ENCODE assay signal across 29 cellular contexts in the genomic region with DNA sequence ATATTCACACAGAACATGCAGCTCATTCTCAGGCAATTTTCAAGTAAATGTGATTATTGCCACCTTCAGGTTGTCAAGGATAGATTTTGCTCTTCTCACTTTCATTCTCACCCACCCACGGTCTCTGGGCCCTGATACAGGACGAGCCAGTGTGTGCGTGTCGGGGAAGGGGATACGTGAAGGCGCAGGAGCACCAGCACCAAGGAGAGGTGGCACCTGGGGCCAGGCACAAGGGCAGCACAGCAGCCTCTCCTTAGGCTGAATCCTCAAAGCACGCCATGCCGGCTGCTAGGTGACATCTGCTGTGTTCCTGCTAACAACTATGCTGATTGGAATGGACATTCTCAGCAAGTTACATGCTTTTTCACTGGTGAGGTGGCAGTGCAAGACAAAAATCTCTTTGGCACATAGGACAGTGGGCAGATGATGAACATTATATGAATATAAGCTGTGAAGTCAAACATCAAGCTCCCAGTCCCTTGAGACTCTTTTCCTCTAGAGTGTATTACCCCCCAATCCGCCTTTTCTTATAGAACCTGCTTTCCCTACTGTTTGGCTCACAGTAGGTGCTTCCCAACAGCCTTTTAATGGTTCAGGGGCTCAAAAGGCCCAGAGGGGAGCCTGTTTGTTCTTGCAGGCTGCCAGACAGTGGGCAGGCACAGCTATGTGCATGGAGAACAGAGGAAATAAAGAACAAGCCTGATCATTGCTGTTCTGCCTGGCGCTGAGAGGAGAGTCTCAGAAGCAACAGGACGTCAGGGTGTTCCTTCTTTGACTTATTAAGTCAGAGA. TPM values are rescaled to one million over a fixed set of nuclear protein-coding genes. Genes with fewer than 3 reads are reported as not detected.
DNase-seq lines count a peak whose midpoint lies in the region; ATAC-seq, FAIRE-seq and TF ChIP-seq lines count a peak whose summit lies in the region.
"Had no signal": no experiment of that assay in that cellular context is flagged by ENCODE, and none has a peak within 500 bp of the region (broad histone marks: within the 10 kb centered on the region; RNA-seq: fewer than 3 reads in every experiment).

No MANE protein-coding gene starts in this region.

- H3K56ac ChIP-seq in H1 (replicated peaks; ENCODE audit: insufficient read length, low read depth, low read length) (no peak overlapping the region), mesendoderm (ENCODE audit: low read length) (peak overlapping the region; percentile 67)

- H3K23me2 ChIP-seq in H1 (ENCODE audit: low read depth, low read length) = no peaks in the 10 kb centered on the region

- intact Hi-C loops in mucosa of descending colon (cut with DNase I, micrococcal nuclease) = loop anchor here in 1 of 2 donors (10.0 kb wide), 1 partner anchor 84 kb away; no protein-coding TSS in a partner anchor

- no peaks in the 10 kb centered on the region for H3K9me3 Mint-ChIP-seq in GM23338
- H3K9me3 Mint-ChIP-seq: CD4-positive, alpha-beta memory T cell had no signal

- DNase-seq in GM23338 (ENCODE audit: low spot score) (peak; percentile 35), NCI-H345 (lab: John Stamatoyannopoulos, UW) (peak; percentile 49), H1 (ENCODE audit: low read depth in 1 of 2, low spot score in 2 of 2) (no peak), mesendoderm (peak; percentile 17), RCC 7860 (ENCODE audit: low spot score) (no peak), mucosa of descending colon (no peak)
- DNase-seq: 8988T; Calu3; CD4-positive, alpha-beta memory T cell; KG1; NCI-H1092; NCI-H1436; NCI-H187 treated with DMSO at 0.1 percent for 48 hours; NCI-H2107; NCI-H510A treated with DMSO at 0.1 percent for 48 hours; NCI-H82; Peyer's patch; SJCRH30 had no signal

- H4K5ac ChIP-seq in H1 (ENCODE audit: insufficient read length, low read depth, low read length) (no peak overlapping the region), mesendoderm (ENCODE audit: low read length) (no peak overlapping the region)

- H3K79me2 ChIP-seq in GM23338 (replicated peaks; ENCODE audit: insufficient read depth) = no peaks in the 10 kb centered on the region
- H3K79me2 ChIP-seq in H1 (ENCODE audit: control insufficient read depth in 1 of 2, insufficient read depth in 2 of 2, low read length in 2 of 2) = no peaks in the 10 kb centered on the region
- H3K79me2 ChIP-seq in mesendoderm (ENCODE audit: control insufficient read depth, insufficient read depth, low read length) = no peaks in the 10 kb centered on the region

- H3K23ac ChIP-seq in H1 (ENCODE audit: insufficient read length) (no peak overlapping the region), mesendoderm (ENCODE audit: low read length) (no peak overlapping the region)

- H2AK5ac ChIP-seq in H1 (ENCODE audit: low read depth, low read length) (peak overlapping the region; percentile 66; the same call in 1 of the 2 replicates), mesendoderm (ENCODE audit: low read length) (no peak overlapping the region)

- H3K36me3 ChIP-seq in GM23338 (ENCODE audit: insufficient read depth) (no peaks in the 10 kb centered on the region), H1 (ENCODE audit: control insufficient read depth in 2 of 4, insufficient read depth in 4 of 4, low read length in 3 of 4) (no peaks in the 10 kb centered on the region), mesendoderm (ENCODE audit: control insufficient read depth, insufficient read depth, low read length) (no peaks in the 10 kb centered on the region), mucosa of descending colon (ENCODE audit: low read depth) (no peaks in the 10 kb centered on the region)
- H3K36me3 ChIP-seq: BLaER1 treated with 17β-estradiol and CSF1 and Interleukin-3, amounts not matched to agents 10 nM and 100 nM; HAP-1; Peyer's patch; SJCRH30 had no signal

- no peak for TF ChIP-seq POLR2A in H1 (IDR thresholded peaks at IDR 0.05; ENCODE audit: control extremely low read depth in 1 of 2, low read depth in 2 of 2, low read length in 2 of 2)

- POLR2A ChIA-PET in H1 (lab: Charles Lee; ENCODE audit: partially characterized antibody) = no interaction called here

- H3K27ac ChIP-seq in GM23338 (ENCODE audit: low read depth) (no peak overlapping the region), H1 (ENCODE audit: low read depth, low read length) (no peak overlapping the region), mesendoderm (ENCODE audit: low read depth, low read length) (no peak overlapping the region)
- H3K27ac ChIP-seq: BLaER1 treated with 17β-estradiol and CSF1 and Interleukin-3, amounts not matched to agents 10 nM and 100 nM; HL-60; Peyer's patch; SJCRH30 had no signal

- H3K9me3 ChIP-seq in H1 (ENCODE audit: insufficient read depth in 2 of 2, low read depth in 1 of 2, low read length in 1 of 2) (no peaks in the 10 kb centered on the region), mucosa of descending colon (no peaks in the 10 kb centered on the region)
- H3K9me3 ChIP-seq: BLaER1 treated with 17β-estradiol and CSF1 and Interleukin-3, amounts not matched to agents 10 nM and 100 nM; HAP-1; Peyer's patch; SJCRH30 had no signal

- ATAC-seq in GM23338 (peak; percentile 90), HG02938 (IDR thresholded peaks at IDR 0.05; ENCODE audit: unreplicated experiment) (no peak), mucosa of descending colon (no peak)

- peak overlapping the region; percentile 28; the same call in 1 of the 2 replicates for H3K4me3 ChIP-seq in GM23338
- H3K4me3 ChIP-seq in H1 (ENCODE audit: extremely low read depth in 1 of 4, insufficient read depth in 2 of 4, low read depth in 3 of 4, low read length in 4 of 4) = peak overlapping the region in 1 of 4 experiments; percentile 8; a peak in 3 of 8 replicates
- no peak overlapping the region for H3K4me3 ChIP-seq in mesendoderm (ENCODE audit: low read length)
- no peak overlapping the region for H3K4me3 ChIP-seq in mucosa of descending colon
- H3K4me3 ChIP-seq: BLaER1 treated with 17β-estradiol and CSF1 and Interleukin-3, amounts not matched to agents 10 nM and 100 nM; HAP-1; Peyer's patch; SJCRH30 had no signal

- peak overlapping the region; percentile 86; the same call in 1 of the 2 replicates for H2BK12ac ChIP-seq in H1 (ENCODE audit: low read depth, low read length)

- H3F3A ChIP-seq in GM23338 (replicated peaks; ENCODE audit: low read depth) = no peaks in the 10 kb centered on the region

- H3K9me2 ChIP-seq in GM23338 (ENCODE audit: insufficient read depth) = no peaks in the 10 kb centered on the region

- no peak overlapping the region for H2BK20ac ChIP-seq in H1 (ENCODE audit: low read length)

- H2BK120ac ChIP-seq in H1 (replicated peaks; ENCODE audit: low read depth, low read length) = no peak overlapping the region
- H2BK120ac ChIP-seq in mesendoderm (ENCODE audit: low read depth, low read length) = no peak overlapping the region

- H3K4me1 ChIP-seq in GM23338 (ENCODE audit: insufficient read depth) (peaks cover 18% of the 10 kb centered on the region), H1 (replicated peaks in 1 of 4; ENCODE audit: control insufficient read depth in 3 of 4, insufficient read depth in 4 of 4, low read length in 3 of 4) (peaks cover 6 to 18% (median 8%) of the 10 kb centered on the region in 4 experiments; a peak in 6 of 7 replicates), mesendoderm (ENCODE audit: control insufficient read depth, low read depth, low read length) (peaks cover 7% of the 10 kb centered on the region), mucosa of descending colon (ENCODE audit: low read depth) (no peaks in the 10 kb centered on the region)
- H3K4me1 ChIP-seq: BLaER1 treated with 17β-estradiol and CSF1 and Interleukin-3, amounts not matched to agents 10 nM and 100 nM; HAP-1; Peyer's patch; SJCRH30 had no signal

- H3K27me3 ChIP-seq in GM23338 (ENCODE audit: insufficient read depth) (no peaks in the 10 kb centered on the region), H1 (replicated peaks in 1 of 4; ENCODE audit: control insufficient read depth in 3 of 4, extremely low read depth in 1 of 4, insufficient read depth in 3 of 4, low read length in 3 of 4) (no peaks in the 10 kb centered on the region), mesendoderm (ENCODE audit: insufficient read depth, low read length, poor library complexity) (no peaks in the 10 kb centered on the region)
- H3K27me3 ChIP-seq: BLaER1 treated with 17β-estradiol and CSF1 and Interleukin-3, amounts not matched to agents 10 nM and 100 nM; Peyer's patch; SJCRH30 had no signal

- H4K91ac ChIP-seq in H1 (replicated peaks; ENCODE audit: insufficient read length, low read length) = no peak overlapping the region

- TF ChIP-seq CTCF in GM23338 (conservative IDR thresholded peaks at IDR 0.05; ENCODE audit: low read depth in 2 of 2) (no peak), H1 (IDR thresholded peaks at IDR 0.05; ENCODE audit: control extremely low read depth in 1 of 3, insufficient read depth in 1 of 3, low read depth in 1 of 3, low read length in 3 of 3) (no peak), mucosa of descending colon (IDR thresholded peaks at IDR 0.05) (no peak)

- H2AFZ ChIP-seq in GM23338 (peak overlapping the region; percentile 95), H1 (ENCODE audit: low read length) (no peak overlapping the region)

- H4K20me1 ChIP-seq in GM23338 (replicated peaks; ENCODE audit: insufficient read depth) = no peaks in the 10 kb centered on the region
- H4K20me1 ChIP-seq in H1 (replicated peaks in 1 of 2; ENCODE audit: control insufficient read depth in 1 of 2, insufficient read depth in 2 of 2, low read length in 2 of 2) = no peaks in the 10 kb centered on the region
- H4K20me1 ChIP-seq: BLaER1 treated with 17β-estradiol and CSF1 and Interleukin-3, amounts not matched to agents 10 nM and 100 nM had no signal

- WGBS in H1 (ENCODE audit: extremely low coverage in 1 of 2, insufficient coverage in 1 of 2, insufficient read length in 1 of 2, insufficient replicate concordance in 2 of 2, low coverage in 1 of 2, low lambda C conversion rate in 2 of 2, missing lambda C conversion rate in 1 of 2), 2 experiments = 52% methylated on average over 11 of the region's 11 CpGs; no CpG with 5 or more reads in 1 of the 2 experiments
- WGBS in mesendoderm (ENCODE audit: extremely low coverage, insufficient coverage, low lambda C conversion rate) = no CpG with 5 or more reads among the region's 11 CpGs

- H3K4me1 Mint-ChIP-seq in GM23338 = peaks cover 32% of the 10 kb centered on the region

- no peaks in the 10 kb centered on the region for H3K36me3 Mint-ChIP-seq in GM23338 (ENCODE audit: low read depth)
- H3K36me3 Mint-ChIP-seq: CD4-positive, alpha-beta memory T cell had no signal

- peak overlapping the region; percentile 32; the same call in 1 of the 3 replicates for H3K4me3 Mint-ChIP-seq in GM23338
- H3K4me3 Mint-ChIP-seq: CD4-positive, alpha-beta memory T cell had no signal

- no peak for TF ChIP-seq EP300 in H1 (IDR thresholded peaks at IDR 0.05; ENCODE audit: borderline replicate concordance in 1 of 2, low read depth in 2 of 2, low read length in 2 of 2)

- peak overlapping the region; percentile 74 for H3K4me2 ChIP-seq in GM23338
- H3K4me2 ChIP-seq in H1 (ENCODE audit: insufficient read depth in 1 of 2, low read depth in 2 of 2, low read length in 2 of 2) = peak overlapping the region; percentile 62 to 63
- H3K4me2 ChIP-seq in mesendoderm (ENCODE audit: low read length) = no peak overlapping the region
- H3K4me2 ChIP-seq: BLaER1 treated with 17β-estradiol and CSF1 and Interleukin-3, amounts not matched to agents 10 nM and 100 nM had no signal

- H3K14ac ChIP-seq in H1 (ENCODE audit: insufficient read length) = no peak overlapping the region

- H2BK15ac ChIP-seq in H1 (ENCODE audit: low read length) = peak overlapping the region; percentile 76; the same call in 1 of the 2 replicates
- H2BK15ac ChIP-seq in mesendoderm (replicated peaks; ENCODE audit: low read depth) = no peak overlapping the region

- H3K27me3 Mint-ChIP-seq in GM23338 (ENCODE audit: insufficient read depth, low read depth, poor library complexity) = peaks cover 5% of the 10 kb centered on the region

- no peak overlapping the region for H3K4ac ChIP-seq in H1 (replicated peaks; ENCODE audit: insufficient read length, low read depth, low read length)
- H3K4ac ChIP-seq in mesendoderm (ENCODE audit: low read depth, low read length) = no peak overlapping the region

- FAIRE-seq in H1 (lab: Jason Lieb, UNC) (peak; percentile 73), RCC 7860 (lab: Jason Lieb, UNC) (no peak)
- FAIRE-seq: G401.6, GM12892, GM18507, GM19239 had no signal

- H3K18ac ChIP-seq in H1 (ENCODE audit: extremely low read depth, low read length) = peak overlapping the region; percentile 88; the same call in 1 of the 2 replicates
- H3K18ac ChIP-seq in mesendoderm (ENCODE audit: low read length) = no peak overlapping the region

- CTCF ChIA-PET in H1 (lab: Charles Lee; ENCODE audit: partially characterized antibody) = interaction anchor here (0.6 to 26.6 kb wide), 14 partner anchors 9 to 674 kb away, joined by 3 to 660 read pairs (median 4); a partner anchor contains a TSS

- peak overlapping the region; percentile 69 for H3K27ac Mint-ChIP-seq in GM23338

- H3K79me1 ChIP-seq in H1 (ENCODE audit: low read depth, low read length) = no peaks in the 10 kb centered on the region
- no peaks in the 10 kb centered on the region for H3K79me1 ChIP-seq in mesendoderm (ENCODE audit: low read length)

- 0 out of 2 replicates have a peak overlapping the region, but pooled peaks have one; percentile 82 for H2BK5ac ChIP-seq in H1 (ENCODE audit: low read depth, low read length)
- no peak overlapping the region for H2BK5ac ChIP-seq in mesendoderm (ENCODE audit: low read length)

- H4K8ac ChIP-seq in H1 (ENCODE audit: extremely low read depth, insufficient read depth, low read length) (no peak overlapping the region), mesendoderm (ENCODE audit: low read depth, low read length) (no peak overlapping the region)

- H3K9ac ChIP-seq in H1 (replicated peaks in 1 of 4; ENCODE audit: extremely low read depth in 1 of 4, low read depth in 3 of 4, low read length in 3 of 4) = no peak overlapping the region
- H3K9ac ChIP-seq in mesendoderm (ENCODE audit: low read length) = no peak overlapping the region
- H3K9ac ChIP-seq: BLaER1 treated with 17β-estradiol and CSF1 and Interleukin-3, amounts not matched to agents 10 nM and 100 nM had no signal

- no peak for TF ChIP-seq RAD21 in H1 (IDR thresholded peaks at IDR 0.05 in 1 of 2, conservative IDR thresholded peaks at IDR 0.05 in 1 of 2; ENCODE audit: low read depth in 2 of 2, low read length in 2 of 2)

RNA-seq across cellular contexts. Expression of a gene that starts 14.4 kb away (rescaled TPM):
- total RNA-seq in GM23338 (2014; rRNA removed; shearing (Covaris generic)) = not detected in 2 replicates
- polyA plus RNA-seq in GM23338 (2016; fragmentation: Nextera tagmentation; extraction: Ambion mirVana) = 0.29 TPM in 1 of 2 replicates, not detected in the other
- 0.61 TPM in 2 replicates for total RNA-seq in H1 (2021; fragmentation: NEBNext Ultra II Directional; extraction: Animal tissue kit (Norgen Biotek cat#: 25700))
- polyA plus RNA-seq in H1 (2011; rRNA removed) = 0.66 and 1.00 TPM in 2 replicates
- polyA plus RNA-seq in H1 (2011; cell fraction: cytosol; rRNA removed) = 0.50 TPM
- 2.4 TPM for polyA plus RNA-seq in H1 (2011; cell fraction: nucleus; rRNA removed)
- 0.92 to 1.3 TPM (median 1.2 TPM) in 4 replicates for polyA plus RNA-seq in H1 (2012, experiment 1 of 2)
- 0.84 TPM for polyA plus RNA-seq in H1 (2012, experiment 2 of 2)
- polyA plus RNA-seq in H1 (2013, experiment 1 of 2) = 0.57 TPM
- 0.42 TPM for polyA plus RNA-seq in H1 (2013, experiment 2 of 2)
- 0.27 and 0.54 TPM in 2 replicates for polyA minus RNA-seq in H1 (2011; rRNA and poly(A)+ RNA removed)
- polyA minus RNA-seq in H1 (2011; cell fraction: cytosol; rRNA and poly(A)+ RNA removed) = not detected
- 1.8 TPM for polyA minus RNA-seq in H1 (2011; cell fraction: nucleus; rRNA and poly(A)+ RNA removed)
- polyA plus RNA-seq in mesendoderm (2013, experiment 1 of 2) = 0.25 TPM
- polyA plus RNA-seq in mesendoderm (2013, experiment 2 of 2) = 0.13 TPM
- total RNA-seq in mucosa of descending colon = 10 to 100 TPM; 19.5 to 30.4 (median 27.6) TPM
- total RNA-seq: Calu3; CD4-positive, alpha-beta memory T cell; Daoy; HT-29; OCI-LY7; SJCRH30 had no signal
- polyA plus RNA-seq: CD4-positive, alpha-beta memory T cell had no signal

RNA-seq across cellular contexts. Expression of a gene that starts 47.6 kb away (rescaled TPM):
- total RNA-seq in GM23338 (2014; rRNA removed; shearing (Covaris generic)) = 2.9 and 4.4 TPM in 2 replicates
- 1.5 and 2.0 TPM in 2 replicates for polyA plus RNA-seq in GM23338 (2016; fragmentation: Nextera tagmentation; extraction: Ambion mirVana)
- 8.3 and 8.9 TPM in 2 replicates for total RNA-seq in H1 (2021; fragmentation: NEBNext Ultra II Directional; extraction: Animal tissue kit (Norgen Biotek cat#: 25700))
- 8.0 and 8.5 TPM in 2 replicates for polyA plus RNA-seq in H1 (2011; rRNA removed)
- polyA plus RNA-seq in H1 (2011; cell fraction: cytosol; rRNA removed) = 8.1 TPM
- 14.4 TPM for polyA plus RNA-seq in H1 (2011; cell fraction: nucleus; rRNA removed)
- 6.9 to 12.6 TPM (median 10.8 TPM) in 4 replicates for polyA plus RNA-seq in H1 (2012, experiment 1 of 2)
- polyA plus RNA-seq in H1 (2012, experiment 2 of 2) = 6.8 TPM
- 4.3 TPM for polyA plus RNA-seq in H1 (2013, experiment 1 of 2)
- polyA plus RNA-seq in H1 (2013, experiment 2 of 2) = 4.5 TPM
- 9.8 and 10.1 TPM in 2 replicates for polyA minus RNA-seq in H1 (2011; rRNA and poly(A)+ RNA removed)
- polyA minus RNA-seq in H1 (2011; cell fraction: cytosol; rRNA and poly(A)+ RNA removed) = 5.8 TPM
- 4.6 TPM for polyA minus RNA-seq in H1 (2011; cell fraction: nucleus; rRNA and poly(A)+ RNA removed)
- polyA plus RNA-seq in mesendoderm (2013, experiment 1 of 2) = 2.1 TPM
- 2.2 TPM for polyA plus RNA-seq in mesendoderm (2013, experiment 2 of 2)
- 10 to 100 TPM in 2 of 3 donors, 1 to 10 TPM in 1; 2.7 to 23.3 (median 10.3) TPM for total RNA-seq in mucosa of descending colon
- total RNA-seq: Calu3; CD4-positive, alpha-beta memory T cell; HT-29; OCI-LY7; SJCRH30 had no signal
- polyA plus RNA-seq: CD4-positive, alpha-beta memory T cell had no signal

Comparison
In these comparisons a context has a peak if more than half of its experiments do, and no peak if none do; other contexts are left out.
1. DNase-seq: peak in GM23338 (single experiment), NCI-H345 (single experiment) and mesendoderm (single experiment); none in H1 (0 of 2), RCC 7860 (single experiment) and mucosa of descending colon (0 of 3).
2. RNA of a gene that starts 14.4 kb away (total RNA-seq): 19.5 to 30.4 TPM in mucosa of descending colon; 0.61 TPM in H1 and not detected in GM23338; every median in the first group is over 10 times any median in the second.